ENCODE assay signal across 8 cellular contexts in the genomic region with DNA sequence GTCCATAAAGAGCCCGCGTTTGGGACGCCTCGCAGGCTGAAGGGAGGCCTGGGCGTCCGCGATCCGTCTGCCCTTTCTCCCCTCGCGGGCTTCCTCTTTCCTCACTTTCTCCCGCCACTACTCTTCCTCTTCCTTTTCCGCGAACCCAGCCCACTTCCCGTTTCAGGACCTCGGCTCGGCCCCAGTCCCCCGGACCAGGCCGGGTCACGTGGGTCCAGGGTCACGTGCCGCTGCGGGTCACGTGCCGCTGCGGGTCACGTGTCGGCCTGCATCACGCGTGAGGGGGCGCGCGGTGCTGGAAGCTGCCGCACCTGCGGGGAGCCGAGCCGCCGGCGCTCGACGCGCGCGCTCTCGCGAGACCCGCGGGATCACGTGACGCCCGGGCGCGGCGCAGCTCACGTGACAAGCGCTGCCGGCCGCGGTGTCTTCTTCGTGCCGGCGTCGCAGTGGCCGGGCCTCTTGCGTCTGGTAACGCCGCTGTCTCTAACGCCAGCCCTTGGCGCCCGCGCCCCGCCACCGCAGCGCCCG. TPM values are rescaled to one million over a fixed set of nuclear protein-coding genes. Genes with fewer than 3 reads are reported as not detected.
DNase-seq lines count a peak whose midpoint lies in the region; ATAC-seq, FAIRE-seq and TF ChIP-seq lines count a peak whose summit lies in the region.

A gene with protein sequence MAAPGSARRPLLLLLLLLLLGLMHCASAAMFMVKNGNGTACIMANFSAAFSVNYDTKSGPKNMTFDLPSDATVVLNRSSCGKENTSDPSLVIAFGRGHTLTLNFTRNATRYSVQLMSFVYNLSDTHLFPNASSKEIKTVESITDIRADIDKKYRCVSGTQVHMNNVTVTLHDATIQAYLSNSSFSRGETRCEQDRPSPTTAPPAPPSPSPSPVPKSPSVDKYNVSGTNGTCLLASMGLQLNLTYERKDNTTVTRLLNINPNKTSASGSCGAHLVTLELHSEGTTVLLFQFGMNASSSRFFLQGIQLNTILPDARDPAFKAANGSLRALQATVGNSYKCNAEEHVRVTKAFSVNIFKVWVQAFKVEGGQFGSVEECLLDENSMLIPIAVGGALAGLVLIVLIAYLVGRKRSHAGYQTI (plus strand): TSS at position 398 of the 528 bp plus-strand sequence. CDS start 196 bp downstream, outside the sequence.

- H3K36me3 Mint-ChIP-seq in WTC11, result no peaks in the 10 kb centered on the region; the same call in 1 of the 2 replicates

- peaks cover 28% of the 10 kb centered on the region for H3K27me3 Mint-ChIP-seq in WTC11 (ENCODE audit: low read depth)

- DNase-seq in AG08395 (ENCODE audit: low spot score) (peak; percentile 98), NCI-H226 (peak; percentile 95), WTC11 (ENCODE audit: low spot score) (peak; percentile 98), bronchial epithelial cell (ENCODE audit: low read depth) (peak; percentile 71), iPS-NIHi11 (ENCODE audit: low spot score) (peak; percentile 100), small intestine (peak; percentile 93)

- no peaks in the 10 kb centered on the region for H3K4me1 ChIP-seq in small intestine (ENCODE audit: control insufficient read depth in 2 of 2, insufficient read depth in 1 of 2, low read depth in 1 of 2, low read length in 1 of 2)

- H3K9me3 Mint-ChIP-seq in WTC11, result no peaks in the 10 kb centered on the region

- H3K27me3 ChIP-seq in bronchial epithelial cell (ENCODE audit: control insufficient read depth, insufficient read depth, low read length), result no peaks in the 10 kb centered on the region
- no peaks in the 10 kb centered on the region for H3K27me3 ChIP-seq in small intestine (ENCODE audit: control insufficient read depth in 2 of 2, insufficient read depth in 2 of 2, low read length in 2 of 2)

- in situ Hi-C loops in GM18951 (cut with MboI; ENCODE audit: low sequenced_read_pairs, unreplicated experiment), result no loop called here

- H3K4me3 Mint-ChIP-seq in WTC11, result peak within 1 kb of the TSS; percentile 94

- TF ChIP-seq CTCF in WTC11 (IDR thresholded peaks at IDR 0.05), result no peak
- TF ChIP-seq CTCF in bronchial epithelial cell (IDR thresholded peaks at IDR 0.05; ENCODE audit: insufficient read depth, low read length, severe bottlenecking), result no peak

- no peak for FAIRE-seq in bronchial epithelial cell (lab: Jason Lieb, UNC)
- no peak for FAIRE-seq in small intestine (lab: Jason Lieb, UNC)

- WGBS in small intestine, 3 donors, result 0% methylated on average over 39 to 74 of the region's 74 CpGs

- H3K4me3 ChIP-seq in bronchial epithelial cell (ENCODE audit: low read depth, low read length), result peak within 1 kb of the TSS; percentile 93
- H3K4me3 ChIP-seq in small intestine (ENCODE audit: low read depth in 1 of 2, low read length in 2 of 2), result peak within 1 kb of the TSS; percentile 79 to 95

- no peaks in the 10 kb centered on the region for H3K9me3 ChIP-seq in small intestine (ENCODE audit: control insufficient read depth, low read depth)

- TF ChIP-seq POLR2A in GM18951 (IDR thresholded peaks at IDR 0.05; ENCODE audit: extremely low read depth, insufficient read depth, insufficient read length), result peak; percentile 71

- H3K36me3 ChIP-seq in bronchial epithelial cell (ENCODE audit: control insufficient read depth, insufficient read depth, low read length) (peaks cover 1% of the 10 kb centered on the region), small intestine (ENCODE audit: control insufficient read depth in 2 of 2, insufficient read depth in 2 of 2, low read length in 2 of 2) (no peaks in the 10 kb centered on the region)

- peak within 1 kb of the TSS; percentile 99 for H3K27ac Mint-ChIP-seq in WTC11

- POLR2A ChIA-PET in WTC11 (lab: Charles Lee), result no interaction called here

- peaks cover 25% of the 10 kb centered on the region for H3K4me1 Mint-ChIP-seq in WTC11

- H3K27ac ChIP-seq in small intestine (ENCODE audit: low read depth in 1 of 2, low read length in 1 of 2), result peak within 1 kb of the TSS; percentile 91 to 92

- CTCF ChIA-PET in WTC11 (lab: Charles Lee), result no interaction called here

- peak; percentile 77 for ATAC-seq in HG03175 (IDR thresholded peaks at IDR 0.05; ENCODE audit: unreplicated experiment)
- ATAC-seq in WTC11, result peak; percentile 81

TF ChIP-seq in WTC11, 78 proteins besides CTCF, POLR2A, EP300 and RAD21 (continues in another document):
- TF ChIP-seq SMAD3 (CRISPR knock-in tag; IDR thresholded peaks at IDR 0.05; ENCODE audit: borderline replicate concordance) (peak; percentile 99), ZNF396 (CRISPR knock-in tag; IDR thresholded peaks at IDR 0.05; ENCODE audit: borderline replicate concordance) (no peak), FOXJ3 (CRISPR knock-in tag; IDR thresholded peaks at IDR 0.05; ENCODE audit: borderline replicate concordance) (no peak)
- TF ChIP-seq, protein P1, sequence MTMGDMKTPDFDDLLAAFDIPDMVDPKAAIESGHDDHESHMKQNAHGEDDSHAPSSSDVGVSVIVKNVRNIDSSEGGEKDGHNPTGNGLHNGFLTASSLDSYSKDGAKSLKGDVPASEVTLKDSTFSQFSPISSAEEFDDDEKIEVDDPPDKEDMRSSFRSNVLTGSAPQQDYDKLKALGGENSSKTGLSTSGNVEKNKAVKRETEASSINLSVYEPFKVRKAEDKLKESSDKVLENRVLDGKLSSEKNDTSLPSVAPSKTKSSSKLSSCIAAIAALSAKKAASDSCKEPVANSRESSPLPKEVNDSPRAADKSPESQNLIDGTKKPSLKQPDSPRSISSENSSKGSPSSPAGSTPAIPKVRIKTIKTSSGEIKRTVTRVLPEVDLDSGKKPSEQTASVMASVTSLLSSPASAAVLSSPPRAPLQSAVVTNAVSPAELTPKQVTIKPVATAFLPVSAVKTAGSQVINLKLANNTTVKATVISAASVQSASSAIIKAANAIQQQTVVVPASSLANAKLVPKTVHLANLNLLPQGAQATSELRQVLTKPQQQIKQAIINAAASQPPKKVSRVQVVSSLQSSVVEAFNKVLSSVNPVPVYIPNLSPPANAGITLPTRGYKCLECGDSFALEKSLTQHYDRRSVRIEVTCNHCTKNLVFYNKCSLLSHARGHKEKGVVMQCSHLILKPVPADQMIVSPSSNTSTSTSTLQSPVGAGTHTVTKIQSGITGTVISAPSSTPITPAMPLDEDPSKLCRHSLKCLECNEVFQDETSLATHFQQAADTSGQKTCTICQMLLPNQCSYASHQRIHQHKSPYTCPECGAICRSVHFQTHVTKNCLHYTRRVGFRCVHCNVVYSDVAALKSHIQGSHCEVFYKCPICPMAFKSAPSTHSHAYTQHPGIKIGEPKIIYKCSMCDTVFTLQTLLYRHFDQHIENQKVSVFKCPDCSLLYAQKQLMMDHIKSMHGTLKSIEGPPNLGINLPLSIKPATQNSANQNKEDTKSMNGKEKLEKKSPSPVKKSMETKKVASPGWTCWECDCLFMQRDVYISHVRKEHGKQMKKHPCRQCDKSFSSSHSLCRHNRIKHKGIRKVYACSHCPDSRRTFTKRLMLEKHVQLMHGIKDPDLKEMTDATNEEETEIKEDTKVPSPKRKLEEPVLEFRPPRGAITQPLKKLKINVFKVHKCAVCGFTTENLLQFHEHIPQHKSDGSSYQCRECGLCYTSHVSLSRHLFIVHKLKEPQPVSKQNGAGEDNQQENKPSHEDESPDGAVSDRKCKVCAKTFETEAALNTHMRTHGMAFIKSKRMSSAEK (CRISPR knock-in tag; IDR thresholded peaks at IDR 0.05; ENCODE audit: borderline replicate concordance), result no peak
- TF ChIP-seq, protein P2, sequence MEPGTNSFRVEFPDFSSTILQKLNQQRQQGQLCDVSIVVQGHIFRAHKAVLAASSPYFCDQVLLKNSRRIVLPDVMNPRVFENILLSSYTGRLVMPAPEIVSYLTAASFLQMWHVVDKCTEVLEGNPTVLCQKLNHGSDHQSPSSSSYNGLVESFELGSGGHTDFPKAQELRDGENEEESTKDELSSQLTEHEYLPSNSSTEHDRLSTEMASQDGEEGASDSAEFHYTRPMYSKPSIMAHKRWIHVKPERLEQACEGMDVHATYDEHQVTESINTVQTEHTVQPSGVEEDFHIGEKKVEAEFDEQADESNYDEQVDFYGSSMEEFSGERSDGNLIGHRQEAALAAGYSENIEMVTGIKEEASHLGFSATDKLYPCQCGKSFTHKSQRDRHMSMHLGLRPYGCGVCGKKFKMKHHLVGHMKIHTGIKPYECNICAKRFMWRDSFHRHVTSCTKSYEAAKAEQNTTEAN (CRISPR knock-in tag; IDR thresholded peaks at IDR 0.05), result peak; percentile 95
- TF ChIP-seq, protein P3, sequence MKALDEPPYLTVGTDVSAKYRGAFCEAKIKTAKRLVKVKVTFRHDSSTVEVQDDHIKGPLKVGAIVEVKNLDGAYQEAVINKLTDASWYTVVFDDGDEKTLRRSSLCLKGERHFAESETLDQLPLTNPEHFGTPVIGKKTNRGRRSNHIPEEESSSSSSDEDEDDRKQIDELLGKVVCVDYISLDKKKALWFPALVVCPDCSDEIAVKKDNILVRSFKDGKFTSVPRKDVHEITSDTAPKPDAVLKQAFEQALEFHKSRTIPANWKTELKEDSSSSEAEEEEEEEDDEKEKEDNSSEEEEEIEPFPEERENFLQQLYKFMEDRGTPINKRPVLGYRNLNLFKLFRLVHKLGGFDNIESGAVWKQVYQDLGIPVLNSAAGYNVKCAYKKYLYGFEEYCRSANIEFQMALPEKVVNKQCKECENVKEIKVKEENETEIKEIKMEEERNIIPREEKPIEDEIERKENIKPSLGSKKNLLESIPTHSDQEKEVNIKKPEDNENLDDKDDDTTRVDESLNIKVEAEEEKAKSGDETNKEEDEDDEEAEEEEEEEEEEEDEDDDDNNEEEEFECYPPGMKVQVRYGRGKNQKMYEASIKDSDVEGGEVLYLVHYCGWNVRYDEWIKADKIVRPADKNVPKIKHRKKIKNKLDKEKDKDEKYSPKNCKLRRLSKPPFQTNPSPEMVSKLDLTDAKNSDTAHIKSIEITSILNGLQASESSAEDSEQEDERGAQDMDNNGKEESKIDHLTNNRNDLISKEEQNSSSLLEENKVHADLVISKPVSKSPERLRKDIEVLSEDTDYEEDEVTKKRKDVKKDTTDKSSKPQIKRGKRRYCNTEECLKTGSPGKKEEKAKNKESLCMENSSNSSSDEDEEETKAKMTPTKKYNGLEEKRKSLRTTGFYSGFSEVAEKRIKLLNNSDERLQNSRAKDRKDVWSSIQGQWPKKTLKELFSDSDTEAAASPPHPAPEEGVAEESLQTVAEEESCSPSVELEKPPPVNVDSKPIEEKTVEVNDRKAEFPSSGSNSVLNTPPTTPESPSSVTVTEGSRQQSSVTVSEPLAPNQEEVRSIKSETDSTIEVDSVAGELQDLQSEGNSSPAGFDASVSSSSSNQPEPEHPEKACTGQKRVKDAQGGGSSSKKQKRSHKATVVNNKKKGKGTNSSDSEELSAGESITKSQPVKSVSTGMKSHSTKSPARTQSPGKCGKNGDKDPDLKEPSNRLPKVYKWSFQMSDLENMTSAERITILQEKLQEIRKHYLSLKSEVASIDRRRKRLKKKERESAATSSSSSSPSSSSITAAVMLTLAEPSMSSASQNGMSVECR (CRISPR knock-in tag; IDR thresholded peaks at IDR 0.05; ENCODE audit: borderline replicate concordance), result peak; percentile 100

RNA-seq across cellular contexts. Expression of the gene that starts here (rescaled TPM):
- total RNA-seq in WTC11 (2021), result 135 to 150 TPM (median 140 TPM) in 3 replicates
- 267 and 286 TPM in 2 replicates for total RNA-seq in bronchial epithelial cell
- polyA plus RNA-seq in small intestine, result 100 to 1,000 TPM in 1 of 3 donors, 10 to 100 TPM in 2; 34.0 to 124 (median 34.9) TPM

Comparison
In these comparisons a context has a peak if more than half of its experiments do, and no peak if none do; other contexts are left out.
1. Peak in every context shown above with its lines: DNase-seq, ATAC-seq, H3K4me3 ChIP-seq and H3K27ac ChIP-seq.